7 cellular contexts compared by ENCODE assay signal in genomic region chr10:118721005-118721876, GRCh38. TPM values are rescaled to one million over a fixed set of nuclear protein-coding genes. Genes with fewer than 3 reads are reported as not detected.
DNase-seq lines count a peak whose midpoint lies in the region; ATAC-seq and TF ChIP-seq lines count a peak whose summit lies in the region.

No MANE protein-coding gene starts in this region.

- H3K79me2 ChIP-seq in hepatocyte = peaks cover 60% of the 10 kb centered on the region

- H4K20me1 ChIP-seq in hepatocyte (ENCODE audit: insufficient read depth, poor library complexity, severe bottlenecking) = peaks cover 38% of the 10 kb centered on the region

- H3K4me1 ChIP-seq in adrenal gland (replicated peaks in 1 of 2) = peaks cover 14 to 30% of the 10 kb centered on the region in 2 donors
- H3K4me1 ChIP-seq in hepatocyte (ENCODE audit: insufficient read depth) = peaks cover 8% of the 10 kb centered on the region

- intact Hi-C loops in adrenal gland (cut with DNase I) = no loop called here

- no peak overlapping the region for H2AFZ ChIP-seq in hepatocyte

- peak; percentile 65 for DNase-seq in EL
- DNase-seq in RPMI8226 = peak; percentile 61
- DNase-seq in adrenal gland = peak in 6 of 7 donors; percentile 43 to 85 (median 66)
- DNase-seq in hepatocyte (ENCODE audit: low spot score) = peak; percentile 60
- DNase-seq in stimulated activated CD4-positive, alpha-beta T cell treated with anti-CD3 and anti-CD28 coated beads, Interleukin-2, amount 100 ng/mL, for 24 hours = peak; percentile 54 to 75
- DNase-seq in UCSD-AML1 (lab: John Stamatoyannopoulos, UW; ENCODE audit: unreplicated experiment) = no peak

- ATAC-seq in HG02938 (IDR thresholded peaks at IDR 0.05; ENCODE audit: unreplicated experiment) = peak; percentile 52

- H3K4me3 ChIP-seq in adrenal gland (no peak overlapping the region), hepatocyte (no peak overlapping the region)

- H3K27ac ChIP-seq in adrenal gland (no peak overlapping the region), hepatocyte (no peak overlapping the region)

- TF ChIP-seq POLR2A in adrenal gland (IDR thresholded peaks at IDR 0.05) = no peak

- TF ChIP-seq CTCF in adrenal gland (IDR thresholded peaks at IDR 0.05) (peak; percentile 79 to 89 (median 84)), hepatocyte (IDR thresholded peaks at IDR 0.05; ENCODE audit: poor library complexity) (peak; percentile 88)

- H3K27me3 ChIP-seq in adrenal gland (no peaks in the 10 kb centered on the region), hepatocyte (no peaks in the 10 kb centered on the region)

- 44 to 47% (median 44%) methylated on average over 5 of the region's 5 CpGs for WGBS in adrenal gland, 4 donors
- WGBS in hepatocyte (ENCODE audit: low lambda C conversion rate, missing lambda C conversion rate) = 38% methylated on average over 5 of the region's 5 CpGs

- H3K9me3 ChIP-seq in adrenal gland (replicated peaks in 1 of 3) = no peaks in the 10 kb centered on the region
- H3K9me3 ChIP-seq in hepatocyte (ENCODE audit: low read depth) = no peaks in the 10 kb centered on the region

- H3K36me3 ChIP-seq in adrenal gland (replicated peaks in 1 of 2) = no peaks in the 10 kb centered on the region
- H3K36me3 ChIP-seq in hepatocyte (replicated peaks; ENCODE audit: insufficient read depth, low read depth) = no peaks in the 10 kb centered on the region

- no peaks in the 10 kb centered on the region for H3K9me2 ChIP-seq in hepatocyte (replicated peaks; ENCODE audit: insufficient read depth)

- H3K4me2 ChIP-seq in hepatocyte = no peak overlapping the region

RNA-seq across cellular contexts. Expression of gene CACUL1, which starts 33.5 kb away (rescaled TPM):
- total RNA-seq in adrenal gland (10 to 100 TPM; 24.2 to 70.0 (median 40.1) TPM), hepatocyte (35.0 and 37.5 TPM in 2 replicates)
- polyA plus RNA-seq in adrenal gland (10 to 100 TPM in 2 of 3 donors, 1 to 10 TPM in 1; 6.9 to 24.5 (median 16.9) TPM), hepatocyte (44.3 and 48.3 TPM in 2 replicates)
